In genomic region chr7:38335490-38336135, GRCh38 we compare ENCODE assay signal across 1 cellular context.
A peak's percentile ranks its signal among the peaks of the same experiment; 100 is the strongest.
TF ChIP-seq lines count a peak whose summit lies in the region.

No MANE protein-coding gene starts in this region.

TF ChIP-seq in GM12878, 131 proteins besides CTCF, POLR2A, EP300 and RAD21 (continued from another document):
- TF ChIP-seq SKIL (IDR thresholded peaks at IDR 0.05; ENCODE audit: low read depth, poor library complexity, severe bottlenecking) (peak; percentile 31), SMARCA5 (IDR thresholded peaks at IDR 0.05) (peak; percentile 82), NR2F1 (conservative IDR thresholded peaks at IDR 0.05) (peak; percentile 44), ZNF274 (IDR thresholded peaks at IDR 0.05; ENCODE audit: insufficient read depth, insufficient read length) (no peak), TCF3 (IDR thresholded peaks at IDR 0.05; ENCODE audit: borderline replicate concordance, insufficient read depth, low read depth, low read length) (peak; percentile 71; the same call in 1 of the 2 replicates), FOS (IDR thresholded peaks at IDR 0.05; ENCODE audit: borderline replicate concordance, extremely low read depth, insufficient read length) (no peak), PBX3 (IDR thresholded peaks at IDR 0.05; ENCODE audit: insufficient replicate concordance, low read depth, low read length) (peak; percentile 27), ZNF592 (IDR thresholded peaks at IDR 0.05) (0 out of 2 replicates have a peak, but pooled peaks have one; percentile 65), NFIC (IDR thresholded peaks at IDR 0.05; ENCODE audit: low read depth, low read length) (no peak), NFXL1 (IDR thresholded peaks at IDR 0.05; ENCODE audit: borderline replicate concordance) (peak; percentile 90; the same call in 1 of the 2 replicates), BMI1 (IDR thresholded peaks at IDR 0.05; ENCODE audit: borderline replicate concordance) (no peak), ATF3 (IDR thresholded peaks at IDR 0.05; ENCODE audit: borderline replicate concordance, extremely low read depth, low read depth, low read length) (peak; percentile 27; the same call in 1 of the 2 replicates), NBN (IDR thresholded peaks at IDR 0.05) (peak; percentile 88), RBBP5 (conservative IDR thresholded peaks at IDR 0.05) (no peak), RFX5 (IDR thresholded peaks at IDR 0.05; ENCODE audit: low read depth, low read length) (0 out of 2 replicates have a peak, but pooled peaks have one; percentile 23), IKZF1 (conservative IDR thresholded peaks at IDR 0.05) (peak; percentile 65), STAT1 (conservative IDR thresholded peaks at IDR 0.05) (peak; percentile 59; the same call in 1 of the 2 replicates), CEBPZ (IDR thresholded peaks at IDR 0.05; ENCODE audit: low read depth, low read length) (no peak), IRF3 (IDR thresholded peaks at IDR 0.05) (no peak), RUNX3 (IDR thresholded peaks at IDR 0.05; ENCODE audit: low read length) (no peak), MTA3 (IDR thresholded peaks at IDR 0.05; ENCODE audit: borderline replicate concordance, low read length) (no peak), NR2C2 (IDR thresholded peaks at IDR 0.05; ENCODE audit: borderline replicate concordance, control insufficient read depth, insufficient read length, low read depth) (no peak), TCF12 (IDR thresholded peaks at IDR 0.05; ENCODE audit: low read depth, low read length) (0 out of 2 replicates have a peak, but pooled peaks have one; percentile 64), ATF7 (IDR thresholded peaks at IDR 0.05; ENCODE audit: low read depth) (no peak), RELA (IDR thresholded peaks at IDR 0.05; ENCODE audit: borderline replicate concordance, partially characterized antibody) (peak; percentile 39), MXI1 (IDR thresholded peaks at IDR 0.05; ENCODE audit: low read depth, low read length) (no peak), ZBTB4 (CRISPR knock-in tag; IDR thresholded peaks at IDR 0.05) (no peak), IKZF2 (IDR thresholded peaks at IDR 0.05) (peak; percentile 52 to 61), MTA2 (IDR thresholded peaks at IDR 0.05; ENCODE audit: low read depth) (peak; percentile 20; the same call in 1 of the 2 replicates), SMC3 (IDR thresholded peaks at IDR 0.05; ENCODE audit: borderline replicate concordance, low read length) (peak; percentile 92), ZNF207 (IDR thresholded peaks at IDR 0.05; ENCODE audit: borderline replicate concordance) (0 out of 2 replicates have a peak, but pooled peaks have one; percentile 19), MEF2B (IDR thresholded peaks at IDR 0.05; ENCODE audit: partially characterized antibody, poor library complexity, severe bottlenecking) (peak; percentile 50), BHLHE40 (IDR thresholded peaks at IDR 0.05; ENCODE audit: borderline replicate concordance in 1 of 2, low read depth in 2 of 2, low read length in 1 of 2) (peak; percentile 22 to 34; a peak in 2 of 4 replicates), MLLT1 (IDR thresholded peaks at IDR 0.05) (peak; percentile 49; the same call in 1 of the 2 replicates)
